ENCODE assay signal across 20 cellular contexts in the genomic region with DNA sequence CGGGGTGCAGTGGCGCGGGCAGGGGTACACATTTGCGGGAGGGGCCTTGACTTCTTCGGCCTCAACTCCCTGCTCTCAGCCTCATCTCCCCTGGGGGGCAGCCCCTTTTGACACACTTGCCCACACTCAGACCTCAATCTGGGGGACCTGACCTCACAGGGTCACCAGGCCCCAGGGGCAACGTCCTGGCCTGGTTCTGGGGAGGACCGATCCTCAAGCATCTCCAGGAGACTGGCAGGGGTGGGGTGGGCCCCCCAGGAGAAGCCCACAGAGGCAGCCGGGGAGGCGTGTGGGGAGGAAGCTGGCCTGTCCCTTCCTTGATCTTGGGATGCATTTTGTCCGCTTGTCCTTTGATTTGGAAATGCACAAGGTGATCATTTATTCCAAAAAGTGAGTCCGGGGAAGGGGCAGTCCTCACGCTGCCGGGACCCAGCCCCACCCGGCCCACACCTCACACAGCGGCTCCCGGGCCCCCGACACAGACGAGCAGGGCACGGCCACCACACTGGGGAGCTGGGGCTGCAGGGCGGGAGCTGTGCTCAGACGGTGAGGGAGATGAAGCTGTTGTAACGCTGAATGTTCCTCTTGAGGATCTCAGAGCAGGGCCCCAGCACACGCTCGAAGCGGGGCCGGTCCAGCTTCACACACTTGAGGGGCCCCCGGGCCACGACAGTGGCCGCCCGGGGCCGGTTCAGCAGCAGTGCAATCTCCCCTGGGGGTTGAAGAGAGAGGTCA. TPM values are rescaled to one million over a fixed set of nuclear protein-coding genes. Genes with fewer than 3 reads are reported as not detected.
"Had no signal": no experiment of that assay in that cellular context is flagged by ENCODE, and none has a peak within 500 bp of the region (broad histone marks: within the 10 kb centered on the region; RNA-seq: fewer than 3 reads in every experiment).

No MANE protein-coding gene starts in this region.

- H3K27ac ChIP-seq: dorsolateral prefrontal cortex, neural progenitor cell, prostate gland, right atrium auricular region, sigmoid colon, stomach, thyroid gland, vagina had no signal

- H3K4me1 ChIP-seq: neural progenitor cell, prostate gland, sigmoid colon, thyroid gland, vagina had no signal

- H3K4me3 ChIP-seq: dorsolateral prefrontal cortex, neural progenitor cell, prostate gland, right atrium auricular region, sigmoid colon, stomach, thyroid gland, vagina had no signal

- H3K36me3 ChIP-seq: neural progenitor cell, prostate gland, right atrium auricular region, thyroid gland, vagina had no signal

- H3K27me3 ChIP-seq: dorsolateral prefrontal cortex, neural progenitor cell, right atrium auricular region, sigmoid colon, thyroid gland, vagina had no signal

- FAIRE-seq: colon, frontal cortex, keratinocyte had no signal

- H3K9me3 ChIP-seq: prostate gland, right atrium auricular region, sigmoid colon, stomach, thyroid gland, vagina had no signal

- ATAC-seq: left lobe of liver; naive thymus-derived CD4-positive, alpha-beta T cell; stimulated activated naive B cell treated with anti-CD40 and anti-IgM and Interleukin-4, amounts not matched to agents 10 μg/mL and 1 μg/mL and 100 μg/mL, for 72 hours had no signal

- DNase-seq: dorsolateral prefrontal cortex; effector CD4-positive, alpha-beta T cell; mesenchymal stem cell; naive thymus-derived CD4-positive, alpha-beta T cell; nucleus accumbens; sigmoid colon; stimulated activated CD4-positive, alpha-beta T cell treated with anti-CD3 and anti-CD28 coated beads, Interleukin-2, amount 100 ng/mL, for 24 hours; stimulated activated CD4-positive, alpha-beta T cell treated with anti-CD3 and anti-CD28 coated beads, Interleukin-4, amount 100 ng/mL, for 24 hours; stimulated activated naive B cell treated with anti-CD40 and anti-IgM and Interleukin-4, amounts not matched to agents 10 μg/mL and 1 μg/mL and 100 μg/mL, for 72 hours; stomach; thyroid gland; trophoblast cell had no signal

- H3K9ac ChIP-seq: neural progenitor cell had no signal

RNA-seq across cellular contexts. Expression of a gene that starts 30.4 kb away (rescaled TPM):
- polyA plus RNA-seq: naive thymus-derived CD4-positive, alpha-beta T cell had no signal
